In the genomic region with DNA sequence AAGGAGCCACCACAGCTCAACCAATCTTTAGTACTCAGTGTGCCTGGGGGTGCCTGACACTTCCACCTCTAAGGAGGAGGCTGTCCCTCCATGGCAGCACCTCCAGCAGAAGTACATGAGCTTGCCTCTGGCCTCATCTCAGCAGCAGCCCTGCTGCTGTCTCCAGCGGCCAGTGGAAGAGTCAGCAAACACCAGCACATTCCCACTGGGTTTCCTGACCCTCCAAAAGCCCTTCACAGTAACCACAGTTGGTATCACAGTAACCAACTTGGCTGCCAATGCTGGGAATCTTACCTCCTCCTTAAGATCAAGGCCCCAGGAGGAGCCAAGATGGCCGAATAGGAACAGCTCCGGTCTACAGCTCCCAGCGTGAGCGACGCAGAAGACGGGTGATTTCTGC, we compare ENCODE assay signal across 23 cellular contexts. TPM values are rescaled to one million over a fixed set of nuclear protein-coding genes. Genes with fewer than 3 reads are reported as not detected.
"Had no signal": no experiment of that assay in that cellular context is flagged by ENCODE, and none has a peak within 500 bp of the region (broad histone marks: within the 10 kb centered on the region; RNA-seq: fewer than 3 reads in every experiment).

No MANE protein-coding gene starts in this region.

- H3K36me3 ChIP-seq: left lung, neural progenitor cell, pancreas, stomach, upper lobe of left lung had no signal

- ATAC-seq: activated CD4-positive, CD25-positive, alpha-beta regulatory T cell treated with anti-CD3 and anti-CD28 coated beads, Interleukin-2, amount 50 U/mL, for 24 hours; body of pancreas; left lung; pancreas; sciatic nerve; SK-N-SH treated with all-trans-retinoic acid at 6 μM for 48 hours had no signal

- H3K9ac ChIP-seq: neural progenitor cell had no signal

- DNase-seq: activated naive CD4-positive, alpha-beta T cell treated with anti-CD3 and anti-CD28 coated beads for 36 hours; activated T-cell treated with anti-CD3 and anti-CD28 coated beads, Interleukin-2, amount 50 U/mL, for 1 hour; body of pancreas; caudate nucleus; dorsolateral prefrontal cortex; left lung; mammary epithelial cell; pancreas; stimulated activated CD4-positive, alpha-beta T cell treated with anti-CD3 and anti-CD28 coated beads, Interleukin-4, amount 100 ng/mL, for 24 hours; stomach; T1000; testis; upper lobe of left lung had no signal

- H3K9me3 Mint-ChIP-seq: activated naive CD4-positive, alpha-beta T cell treated with anti-CD3 and anti-CD28 coated beads for 36 hours; activated T-helper 2 cell treated with anti-CD3 and anti-CD28 coated beads, Interferon-gamma antibody, Interleukin-2, Interleukin-4, amounts not matched to agents 10 μg/mL and 5 μg/mL and 100 μg/mL, durations not matched to agents 14 hours and 24 hours and 36 hours; neural progenitor cell; stimulated activated effector memory CD8-positive, alpha-beta T cell treated with anti-CD3 and anti-CD28 coated beads, Interleukin-12 subunit alpha, Interleukin-12 subunit beta, amount 100 ng/mL, for 72 hours had no signal

- H3K4me3 Mint-ChIP-seq: activated naive CD4-positive, alpha-beta T cell treated with anti-CD3 and anti-CD28 coated beads for 36 hours; neural progenitor cell; stimulated activated effector memory CD8-positive, alpha-beta T cell treated with anti-CD3 and anti-CD28 coated beads, Interleukin-12 subunit alpha, Interleukin-12 subunit beta, amount 100 ng/mL, for 72 hours had no signal

- H3K4me1 ChIP-seq: body of pancreas, left lung, pancreas, stomach, testis, upper lobe of left lung had no signal

- H3K4me1 Mint-ChIP-seq: neural progenitor cell; stimulated activated effector memory CD8-positive, alpha-beta T cell treated with anti-CD3 and anti-CD28 coated beads, Interleukin-12 subunit alpha, Interleukin-12 subunit beta, amount 100 ng/mL, for 72 hours had no signal

- H3K27ac Mint-ChIP-seq: activated naive CD4-positive, alpha-beta T cell treated with anti-CD3 and anti-CD28 coated beads for 36 hours; activated T-helper 2 cell treated with anti-CD3 and anti-CD28 coated beads, Interferon-gamma antibody, Interleukin-2, Interleukin-4, amounts not matched to agents 10 μg/mL and 5 μg/mL and 100 μg/mL, durations not matched to agents 14 hours and 24 hours and 36 hours; neural progenitor cell; stimulated activated effector memory CD8-positive, alpha-beta T cell treated with anti-CD3 and anti-CD28 coated beads, Interleukin-12 subunit alpha, Interleukin-12 subunit beta, amount 100 ng/mL, for 72 hours had no signal

- H3K9me3 ChIP-seq: body of pancreas, left lung, pancreas, stomach, testis, upper lobe of left lung had no signal

- H3K4me2 ChIP-seq: neural progenitor cell, smooth muscle cell had no signal

- H3K27me3 ChIP-seq: body of pancreas, left lung, neural progenitor cell, pancreas, testis, upper lobe of left lung had no signal

- H3K27ac ChIP-seq: body of pancreas, dorsolateral prefrontal cortex, left lung, neural progenitor cell, pancreas, stomach, testis, upper lobe of left lung had no signal

- H3K36me3 Mint-ChIP-seq: neural progenitor cell; stimulated activated effector memory CD8-positive, alpha-beta T cell treated with anti-CD3 and anti-CD28 coated beads, Interleukin-12 subunit alpha, Interleukin-12 subunit beta, amount 100 ng/mL, for 72 hours had no signal

- H3K4me3 ChIP-seq: body of pancreas, dorsolateral prefrontal cortex, left lung, neural progenitor cell, pancreas, smooth muscle cell, stomach, testis, upper lobe of left lung had no signal

RNA-seq across cellular contexts. Expression of a gene that starts 29.4 kb away (rescaled TPM):
- total RNA-seq: epithelial cell of proximal tubule; kidney epithelial cell; sciatic nerve; T-helper 1 cell treated with Interleukin-12 subunit alpha and Interleukin-12 subunit beta and Interleukin-4 antibody, amounts not matched to agents 30 ng/mL and 1 ng/mL, for 36 hours had no signal
- polyA plus RNA-seq: smooth muscle cell had no signal
